Comparison of ENCODE assay signal across 8 cellular contexts in the genomic region with DNA sequence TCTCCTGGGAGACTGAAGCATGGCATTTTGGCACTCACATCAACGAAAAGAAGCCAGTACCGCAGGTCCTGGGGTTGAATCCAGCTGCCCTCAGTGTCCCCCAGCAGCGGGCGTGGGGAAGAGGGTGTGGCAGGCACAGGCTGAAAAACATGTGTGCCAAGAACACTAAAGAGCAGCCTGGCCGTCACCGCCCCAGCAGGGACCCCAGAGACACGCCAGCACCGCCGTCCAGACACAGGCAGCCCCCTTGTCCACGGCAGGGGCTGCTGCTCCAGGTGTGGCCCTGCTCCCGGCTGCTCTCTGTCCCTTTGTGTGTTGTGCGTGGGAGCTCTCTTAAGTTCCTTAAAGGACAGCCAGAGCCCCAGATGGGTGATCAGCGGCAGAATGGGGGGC. TPM values are rescaled to one million over a fixed set of nuclear protein-coding genes. Genes with fewer than 3 reads are reported as not detected.
DNase-seq lines count a peak whose midpoint lies in the region; ATAC-seq and TF ChIP-seq lines count a peak whose summit lies in the region.

No MANE protein-coding gene starts in this region.

- H3K9me3 ChIP-seq in thoracic aorta: no peaks in the 10 kb centered on the region

- H3K36me3 ChIP-seq in thoracic aorta: peaks cover 7% of the 10 kb centered on the region

- no peaks in the 10 kb centered on the region for H3K27me3 ChIP-seq in layer of hippocampus (ENCODE audit: control insufficient read depth, insufficient read depth, low read length)
- no peaks in the 10 kb centered on the region for H3K27me3 ChIP-seq in thoracic aorta (replicated peaks; ENCODE audit: insufficient read depth)

- H3K27ac ChIP-seq in layer of hippocampus (ENCODE audit: low read depth, low read length) (peak overlapping the region; percentile 46), thoracic aorta (peak overlapping the region; percentile 29 to 51)

- H3K4me3 ChIP-seq in astrocyte of the cerebellum (ENCODE audit: low read depth, low read length): peak overlapping the region; percentile 80
- peak overlapping the region; percentile 96 for H3K4me3 ChIP-seq in thoracic aorta

- no peak for TF ChIP-seq CTCF in astrocyte of the cerebellum (IDR thresholded peaks at IDR 0.05; ENCODE audit: low read depth, low read length, missing control alignments)
- no peak for TF ChIP-seq CTCF in thoracic aorta (IDR thresholded peaks at IDR 0.05)

- peaks cover 11 to 32% of the 10 kb centered on the region in 2 donors for H3K4me1 ChIP-seq in thoracic aorta (ENCODE audit: control insufficient read depth in 1 of 2, low read depth in 2 of 2)

- in situ Hi-C loops in astrocyte of the cerebellum (cut with HindIII; ENCODE audit: low sequenced_read_pairs): no loop called here

- DNase-seq in AG20443 (ENCODE audit: low spot score) (peak; percentile 51), astrocyte of the cerebellum (ENCODE audit: low read depth) (no peak), thoracic aorta (ENCODE audit: low spot score) (no peak), GM19238 (ENCODE audit: insufficient read length, low spot score) (no peak)
- no peak for DNase-seq in central memory CD4-positive, alpha-beta T cell

- peak; percentile 15 for ATAC-seq in HG03159 (IDR thresholded peaks at IDR 0.05; ENCODE audit: unreplicated experiment)
- no peak for ATAC-seq in thoracic aorta (ENCODE audit: insufficient number of reproducible peaks, low FRiP score, low read depth)
- ATAC-seq in HG03196 (IDR thresholded peaks at IDR 0.05; ENCODE audit: unreplicated experiment): no peak

RNA-seq across cellular contexts. Expression of gene PHETA1, which starts 0.6 kb away (rescaled TPM):
- 10 to 100 TPM; 12.6 to 14.7 TPM for total RNA-seq in thoracic aorta

RNA-seq across cellular contexts. Expression of gene SH2B3, which starts 37.4 kb away (rescaled TPM):
- total RNA-seq in thoracic aorta: 100 to 1,000 TPM in 1 of 2 donors, 10 to 100 TPM in 1; 48.6 to 117 TPM
